In genomic region chr15:67090297-67091072, GRCh38 we compare ENCODE assay signal across 9 cellular contexts. TPM values are rescaled to one million over a fixed set of nuclear protein-coding genes. Genes with fewer than 3 reads are reported as not detected.
DNase-seq lines count a peak whose midpoint lies in the region; ATAC-seq and TF ChIP-seq lines count a peak whose summit lies in the region.
"Had no signal": no experiment of that assay in that cellular context is flagged by ENCODE, and none has a peak within 500 bp of the region (broad histone marks: within the 10 kb centered on the region; RNA-seq: fewer than 3 reads in every experiment).

No MANE protein-coding gene starts in this region.

- no peaks in the 10 kb centered on the region for H3K27me3 ChIP-seq in sigmoid colon

- ATAC-seq in effector memory CD8-positive, alpha-beta T cell (replicated peaks) = peak; percentile 3

- intact Hi-C loops in sigmoid colon (cut with DNase I) = no loop called here

- 48 to 62% methylated on average over 7 of the region's 7 CpGs for WGBS in sigmoid colon, 2 donors

- H3K9me3 Mint-ChIP-seq in effector memory CD8-positive, alpha-beta T cell = no peaks in the 10 kb centered on the region

- peaks cover 31% of the 10 kb centered on the region for H3K36me3 Mint-ChIP-seq in effector memory CD8-positive, alpha-beta T cell (ENCODE audit: insufficient read depth)

- TF ChIP-seq EP300 in sigmoid colon (IDR thresholded peaks at IDR 0.05) = no peak

- DNase-seq in NCI-H2227 (lab: John Stamatoyannopoulos, UW; ENCODE audit: unreplicated experiment) (peak; percentile 1), NCI-H2227 treated with DMSO at 0.1 percent for 48 hours (lab: John Stamatoyannopoulos, UW) (no peak), sigmoid colon (no peak), HK-2 (ENCODE audit: unreplicated experiment) (no peak), occipital lobe (lab: John Stamatoyannopoulos, UW) (no peak), NCI-H128 (lab: John Stamatoyannopoulos, UW; ENCODE audit: unreplicated experiment) (no peak)
- DNase-seq in effector memory CD8-positive, alpha-beta T cell = no peak
- DNase-seq: nucleus accumbens had no signal

- H3K9me3 ChIP-seq in sigmoid colon = no peaks in the 10 kb centered on the region

- no peaks in the 10 kb centered on the region for H3K27me3 Mint-ChIP-seq in effector memory CD8-positive, alpha-beta T cell

- TF ChIP-seq CTCF in sigmoid colon (IDR thresholded peaks at IDR 0.05) = no peak

- peak overlapping the region; percentile 4 to 68 (median 40) for H3K27ac ChIP-seq in sigmoid colon

- H3K27ac Mint-ChIP-seq in effector memory CD8-positive, alpha-beta T cell = peak overlapping the region; percentile 96 to 98

- peaks cover 0 to 14% (median 0%) of the 10 kb centered on the region in 4 donors for H3K36me3 ChIP-seq in sigmoid colon

- peak overlapping the region; percentile 80 to 87 for H3K4me3 Mint-ChIP-seq in effector memory CD8-positive, alpha-beta T cell

- peaks cover 0 to 80% (median 63%) of the 10 kb centered on the region in 4 donors for H3K4me1 ChIP-seq in sigmoid colon

- no peak for TF ChIP-seq POLR2A in sigmoid colon (IDR thresholded peaks at IDR 0.05)

- H3K4me1 Mint-ChIP-seq in effector memory CD8-positive, alpha-beta T cell (ENCODE audit: low read depth in 2 of 2) = peaks cover 82 to 92% of the 10 kb centered on the region in 2 donors

- no peak overlapping the region for H3K4me3 ChIP-seq in sigmoid colon

TF ChIP-seq in PFSK-1, 5 proteins besides CTCF, POLR2A, EP300 and RAD21:
- peak; percentile 14; the same call in 1 of the 2 replicates for TF ChIP-seq TAF1 (IDR thresholded peaks at IDR 0.05; ENCODE audit: borderline replicate concordance, insufficient read depth, low read length)
- no peak for TF ChIP-seq REST (IDR thresholded peaks at IDR 0.05; ENCODE audit: insufficient read depth in 1 of 2, low read depth in 2 of 2, low read length in 2 of 2)

RNA-seq across cellular contexts. Expression of gene SMAD3, which starts 25.1 kb away (rescaled TPM):
- 19.5 TPM for polyA plus RNA-seq in PFSK-1 (2012; ENCODE audit: insufficient read length, low read depth)
- 10 to 100 TPM; 17.8 to 28.2 (median 18.4) TPM for total RNA-seq in sigmoid colon
- 10 to 100 TPM; 12.5 to 23.2 (median 13.8) TPM for polyA plus RNA-seq in sigmoid colon
- total RNA-seq in occipital lobe = 2.5 TPM
